In the genomic region with DNA sequence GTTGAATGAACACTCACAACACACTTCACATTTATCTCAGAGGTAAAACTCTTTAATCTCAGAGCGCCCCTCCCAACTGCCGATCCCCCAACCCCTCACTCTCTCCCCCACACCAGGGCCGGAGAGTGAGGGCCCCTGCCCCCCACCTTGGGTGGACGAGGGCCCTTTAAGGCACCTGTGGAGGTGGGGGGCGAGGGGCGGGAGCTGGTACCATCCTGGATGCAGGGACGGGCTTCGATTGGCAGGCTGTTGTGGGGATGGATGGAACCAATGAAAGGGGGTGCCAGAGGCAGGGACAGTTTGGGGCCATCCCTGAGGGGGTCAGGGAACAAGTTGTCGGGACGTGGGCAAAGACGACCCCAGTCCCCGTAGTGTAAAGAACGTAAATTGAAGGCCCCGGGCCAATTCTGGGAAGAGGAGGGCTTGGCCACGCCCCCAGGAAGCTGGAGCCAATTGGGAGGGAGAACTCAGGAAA, we compare ENCODE assay signal across 8 cellular contexts. TPM values are rescaled to one million over a fixed set of nuclear protein-coding genes. Genes with fewer than 3 reads are reported as not detected.
A peak's percentile ranks its signal among the peaks of the same experiment; 100 is the strongest.
DNase-seq lines count a peak whose midpoint lies in the region; ATAC-seq and TF ChIP-seq lines count a peak whose summit lies in the region.

No MANE protein-coding gene starts in this region.

- no peaks in the 10 kb centered on the region for H3K9me3 ChIP-seq in effector memory CD4-positive, alpha-beta T cell (ENCODE audit: control insufficient read depth, low read length)
- no peaks in the 10 kb centered on the region for H3K9me3 ChIP-seq in neutrophil

- H3K4me1 ChIP-seq in effector memory CD4-positive, alpha-beta T cell (ENCODE audit: control insufficient read depth, insufficient read depth, low read length, poor library complexity, severe bottlenecking): peaks cover 26% of the 10 kb centered on the region
- H3K4me1 ChIP-seq in neutrophil (ENCODE audit: control insufficient read depth in 1 of 2, insufficient read depth in 1 of 2, low read depth in 1 of 2, low read length in 1 of 2): peaks cover 50 to 53% of the 10 kb centered on the region in 2 experiments

- no peaks in the 10 kb centered on the region for H3K9me3 Mint-ChIP-seq in activated T-cell treated with anti-CD3 and anti-CD28 coated beads, Interleukin-2, amount 50 U/mL, for 4 hours

- peaks cover 44% of the 10 kb centered on the region for H3K4me1 Mint-ChIP-seq in activated T-cell treated with anti-CD3 and anti-CD28 coated beads, Interleukin-2, amount 50 U/mL, for 4 hours (ENCODE audit: low read depth)

- peak overlapping the region; percentile 28 for H3K4me3 ChIP-seq in effector memory CD4-positive, alpha-beta T cell (ENCODE audit: insufficient read depth, low read depth, low read length, poor library complexity, severe bottlenecking)
- peak overlapping the region; percentile 79 to 87 for H3K4me3 ChIP-seq in neutrophil (ENCODE audit: low read depth in 1 of 2, low read length in 1 of 2)

- peak overlapping the region; percentile 97 for H3K4me3 Mint-ChIP-seq in activated T-cell treated with anti-CD3 and anti-CD28 coated beads, Interleukin-2, amount 50 U/mL, for 4 hours

- peak overlapping the region; percentile 74 for H3K27ac ChIP-seq in effector memory CD4-positive, alpha-beta T cell (ENCODE audit: insufficient read depth, low read length, poor library complexity, severe bottlenecking)
- H3K27ac ChIP-seq in neutrophil: peak overlapping the region; percentile 91

- no peak for DNase-seq in activated T-cell treated with anti-CD3 and anti-CD28 coated beads, Interleukin-2, amount 50 U/mL, for 4 hours
- no peak for DNase-seq in activated T-cell treated with anti-CD3 and anti-CD28 coated beads, Interleukin-2, amount 50 U/mL, for 48 hours
- DNase-seq in HuH-7 (ENCODE audit: low spot score): peak; percentile 60
- no peak for DNase-seq in effector memory CD4-positive, alpha-beta T cell
- DNase-seq in GM19240 (ENCODE audit: insufficient read length, low spot score): no peak
- no peak for DNase-seq in NCI-H82 treated with DMSO at 0.1 percent for 48 hours (lab: John Stamatoyannopoulos, UW; ENCODE audit: unreplicated experiment)

- peak; percentile 3 to 4 for ATAC-seq in activated T-cell treated with anti-CD3 and anti-CD28 coated beads, Interleukin-2, amount 50 U/mL, for 4 hours
- no peak for ATAC-seq in GM19467 (IDR thresholded peaks at IDR 0.05; ENCODE audit: unreplicated experiment)

- peaks cover 5% of the 10 kb centered on the region for H3K36me3 ChIP-seq in effector memory CD4-positive, alpha-beta T cell (ENCODE audit: control insufficient read depth, insufficient read depth, low read length)
- peaks cover 10% of the 10 kb centered on the region for H3K36me3 ChIP-seq in neutrophil

- no peak for TF ChIP-seq CTCF in neutrophil (IDR thresholded peaks at IDR 0.05)

- H3K27me3 ChIP-seq in effector memory CD4-positive, alpha-beta T cell (replicated peaks; ENCODE audit: control insufficient read depth, insufficient read depth, low read length, poor library complexity, severe bottlenecking): no peaks in the 10 kb centered on the region
- no peaks in the 10 kb centered on the region for H3K27me3 ChIP-seq in neutrophil

- no peaks in the 10 kb centered on the region for H3K27me3 Mint-ChIP-seq in activated T-cell treated with anti-CD3 and anti-CD28 coated beads, Interleukin-2, amount 50 U/mL, for 4 hours (ENCODE audit: low read depth)

- H3K36me3 Mint-ChIP-seq in activated T-cell treated with anti-CD3 and anti-CD28 coated beads, Interleukin-2, amount 50 U/mL, for 4 hours (ENCODE audit: insufficient read depth): peaks cover 9% of the 10 kb centered on the region

RNA-seq across cellular contexts. Expression of a gene that starts 1.7 kb away (rescaled TPM):
- 100 to 1,000 TPM; 110 to 120 (median 110) TPM for total RNA-seq in activated T-cell treated with anti-CD3 and anti-CD28 coated beads, Interleukin-2, amount 50 U/mL, for 4 hours

RNA-seq across cellular contexts. Expression of a gene that starts 8.1 kb away (rescaled TPM):
- 10 to 100 TPM; 25.3 to 31.6 (median 28.0) TPM for total RNA-seq in activated T-cell treated with anti-CD3 and anti-CD28 coated beads, Interleukin-2, amount 50 U/mL, for 4 hours

RNA-seq across cellular contexts. Expression of a gene that starts 8.5 kb away (rescaled TPM):
- total RNA-seq in activated T-cell treated with anti-CD3 and anti-CD28 coated beads, Interleukin-2, amount 50 U/mL, for 4 hours: 10 to 100 TPM; 29.1 to 30.5 (median 29.3) TPM

RNA-seq across cellular contexts. Expression of a gene that starts 18.1 kb away (rescaled TPM):
- total RNA-seq in activated T-cell treated with anti-CD3 and anti-CD28 coated beads, Interleukin-2, amount 50 U/mL, for 4 hours: 10 to 100 TPM; 77.8 to 86.3 (median 83.7) TPM

RNA-seq across cellular contexts. Expression of a gene that starts 27.6 kb away (rescaled TPM):
- 10 to 100 TPM; 24.7 to 52.7 (median 36.4) TPM for total RNA-seq in activated T-cell treated with anti-CD3 and anti-CD28 coated beads, Interleukin-2, amount 50 U/mL, for 4 hours
